In the genomic region with DNA sequence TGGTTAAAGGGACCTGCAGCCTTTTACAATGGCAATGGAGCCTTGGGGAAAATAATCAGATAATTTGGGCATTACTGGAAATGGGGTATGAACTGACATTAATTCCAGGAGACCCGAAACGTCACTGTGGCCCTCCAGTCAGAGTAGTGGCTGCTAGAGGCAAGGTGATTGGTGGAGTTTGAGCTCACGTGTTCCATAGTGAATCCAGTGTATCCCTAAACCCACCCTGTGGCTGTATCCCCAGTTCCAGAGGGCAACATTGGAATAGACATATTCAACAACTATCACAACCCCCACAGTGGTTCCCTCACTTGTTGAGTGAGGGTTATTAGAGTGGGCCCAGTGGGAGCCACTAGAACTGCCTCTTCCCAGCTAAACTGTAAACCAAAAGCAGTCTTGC, we compare ENCODE assay signal across 38 cellular contexts. TPM values are rescaled to one million over a fixed set of nuclear protein-coding genes. Genes with fewer than 3 reads are reported as not detected.
"Had no signal": no experiment of that assay in that cellular context is flagged by ENCODE, and none has a peak within 500 bp of the region (broad histone marks: within the 10 kb centered on the region; RNA-seq: fewer than 3 reads in every experiment).

No MANE protein-coding gene starts in this region.

- DNase-seq: activated B cell treated with CpG ODN at 0.5 μM for 24 hours; activated CD4-positive, alpha-beta memory T cell treated with anti-CD3 and anti-CD28 coated beads for 36 hours; activated CD4-positive, alpha-beta T cell treated with anti-CD3 and anti-CD28 coated beads for 4 hours; activated CD4-positive, alpha-beta T cell treated with anti-CD3 and anti-CD28 coated beads, Interleukin-2, amount 10 ng/mL, durations not matched to agents 24 days and 14 days; activated CD4-positive, alpha-beta T cell treated with anti-CD3 and anti-CD28 coated beads, Interleukin-2, amount 50 U/mL, for 1 hour; activated CD4-positive, alpha-beta T cell treated with anti-CD3 and anti-CD28 coated beads, Interleukin-2, amount 50 U/mL, for 4 hours; activated CD4-positive, CD25-positive, alpha-beta regulatory T cell treated with anti-CD3 and anti-CD28 coated beads, Interleukin-2, amount 50 U/mL, for 72 hours; activated CD8-positive, alpha-beta memory T cell treated with anti-CD3 and anti-CD28 coated beads, Interleukin-2, amount 50 U/mL, for 4 hours; activated CD8-positive, alpha-beta T cell treated with anti-CD3 and anti-CD28 coated beads for 36 hours; activated gamma-delta T cell; activated naive CD4-positive, alpha-beta T cell treated with anti-CD3 and anti-CD28 coated beads, Interleukin-2, amount 10 ng/mL, durations not matched to agents 7 days and 5 days; activated naive CD4-positive, alpha-beta T cell treated with Interleukin-2 at 50 U/mL for 16 hours; activated naive CD8-positive, alpha-beta T cell treated with anti-CD3 and anti-CD28 coated beads, Interleukin-2, amount 10 ng/mL, durations not matched to agents 7 days and 5 days; activated naive CD8-positive, alpha-beta T cell treated with anti-CD3 and anti-CD28 coated beads, Interleukin-2, amount 50 U/mL, for 24 hours; activated T-cell treated with anti-CD3 and anti-CD28 coated beads for 4 hours; activated T-cell treated with anti-CD3 and anti-CD28 coated beads, Interleukin-2, amount 50 U/mL, for 1 hour; activated T-cell treated with anti-CD3 and anti-CD28 coated beads, Interleukin-2, amount 50 U/mL, for 4 hours; activated T-cell treated with anti-CD3 and anti-CD28 coated beads, Interleukin-2, amount 50 U/mL, for 72 hours; amygdala; anterior cingulate cortex; caudate nucleus; cerebellar nuclear complex; T-helper 1 cell; T-helper 2 cell; T-helper 9 cell had no signal

- H3K36me3 ChIP-seq: ascending aorta, cardiac muscle cell had no signal

- H3K27ac ChIP-seq: ascending aorta, cardiac muscle cell, VCaP had no signal

- H3K9me3 ChIP-seq: ascending aorta had no signal

- H3K27me3 ChIP-seq: ascending aorta, cardiac muscle cell had no signal

- H3K27ac Mint-ChIP-seq: activated B cell treated with CpG ODN at 0.5 μM for 24 hours; activated CD4-positive, alpha-beta memory T cell treated with anti-CD3 and anti-CD28 coated beads for 36 hours; activated CD4-positive, alpha-beta T cell treated with anti-CD3 and anti-CD28 coated beads, Interleukin-2, amount 10 ng/mL, durations not matched to agents 24 days and 14 days; activated CD8-positive, alpha-beta T cell treated with anti-CD3 and anti-CD28 coated beads for 36 hours; activated naive CD4-positive, alpha-beta T cell treated with anti-CD3 and anti-CD28 coated beads, Interleukin-2, amount 10 ng/mL, durations not matched to agents 7 days and 5 days; activated naive CD4-positive, alpha-beta T cell treated with anti-CD3 and anti-CD28 coated beads, Interleukin-2, amount 50 U/mL, for 24 hours; activated naive CD8-positive, alpha-beta T cell; activated naive CD8-positive, alpha-beta T cell treated with anti-CD3 and anti-CD28 coated beads, Interleukin-2, amount 10 ng/mL, durations not matched to agents 7 days and 5 days; activated naive CD8-positive, alpha-beta T cell treated with anti-CD3 and anti-CD28 coated beads, Interleukin-2, amount 50 U/mL, for 24 hours; activated T-cell treated with anti-CD3 and anti-CD28 coated beads, Interleukin-2, amount 50 U/mL, for 72 hours; activated T-helper 1 cell treated with anti-CD3 and anti-CD28 coated beads, Interleukin-12 subunit alpha, Interleukin-12 subunit beta, Interleukin-2, Interleukin-4 antibody, amounts not matched to agents 30 ng/mL and 10 ng/mL and 1 ng/mL, durations not matched to agents 14 hours and 24 hours and 36 hours; activated T-helper 17 cell treated with anti-CD3 and anti-CD28 coated beads, Interleukin-2, amount 50 U/mL, for 72 hours; brain; T-helper 1 cell treated with Interleukin-12 subunit alpha and Interleukin-12 subunit beta and Interleukin-4 antibody, amounts not matched to agents 30 μg/mL and 1 μg/mL, for 36 hours; T-helper 2 cell treated with Interferon-gamma antibody and Interleukin-4, amounts not matched to agents 5 μg/mL and 100 μg/mL, for 36 hours had no signal

- H3K4me3 Mint-ChIP-seq: activated B cell treated with CpG ODN at 0.5 μM for 24 hours; activated CD4-positive, alpha-beta memory T cell treated with anti-CD3 and anti-CD28 coated beads for 36 hours; activated CD4-positive, alpha-beta T cell treated with anti-CD3 and anti-CD28 coated beads, Interleukin-2, amount 10 ng/mL, durations not matched to agents 24 days and 14 days; activated CD8-positive, alpha-beta T cell treated with anti-CD3 and anti-CD28 coated beads for 36 hours; activated naive CD4-positive, alpha-beta T cell treated with anti-CD3 and anti-CD28 coated beads, Interleukin-2, amount 10 ng/mL, durations not matched to agents 7 days and 5 days; activated naive CD4-positive, alpha-beta T cell treated with anti-CD3 and anti-CD28 coated beads, Interleukin-2, amount 50 U/mL, for 24 hours; activated naive CD8-positive, alpha-beta T cell; activated naive CD8-positive, alpha-beta T cell treated with anti-CD3 and anti-CD28 coated beads, Interleukin-2, amount 10 ng/mL, durations not matched to agents 7 days and 5 days; activated naive CD8-positive, alpha-beta T cell treated with anti-CD3 and anti-CD28 coated beads, Interleukin-2, amount 50 U/mL, for 24 hours; activated T-cell treated with anti-CD3 and anti-CD28 coated beads, Interleukin-2, amount 50 U/mL, for 4 hours; activated T-cell treated with anti-CD3 and anti-CD28 coated beads, Interleukin-2, amount 50 U/mL, for 72 hours; activated T-helper 1 cell treated with anti-CD3 and anti-CD28 coated beads, Interleukin-12 subunit alpha, Interleukin-12 subunit beta, Interleukin-2, Interleukin-4 antibody, amounts not matched to agents 30 ng/mL and 10 ng/mL and 1 ng/mL, durations not matched to agents 14 hours and 24 hours and 36 hours; activated T-helper 17 cell treated with anti-CD3 and anti-CD28 coated beads, Interleukin-2, amount 50 U/mL, for 72 hours; brain; central memory CD8-positive, alpha-beta T cell; T-helper 1 cell treated with Interleukin-12 subunit alpha and Interleukin-12 subunit beta and Interleukin-4 antibody, amounts not matched to agents 30 μg/mL and 1 μg/mL, for 36 hours; T-helper 2 cell treated with Interferon-gamma antibody and Interleukin-4, amounts not matched to agents 5 μg/mL and 100 μg/mL, for 36 hours had no signal

- ATAC-seq: activated CD8-positive, alpha-beta T cell treated with anti-CD3 and anti-CD28 coated beads for 36 hours; activated naive CD8-positive, alpha-beta T cell treated with anti-CD3 and anti-CD28 coated beads, Interleukin-2, amount 50 U/mL, for 24 hours; activated T-cell treated with anti-CD3 and anti-CD28 coated beads, Interleukin-2, amount 50 U/mL, for 4 hours; activated T-cell treated with anti-CD3 and anti-CD28 coated beads, Interleukin-2, amount 50 U/mL, for 72 hours; activated T-helper 17 cell treated with anti-CD3 and anti-CD28 coated beads, Interleukin-2, amount 50 U/mL, for 72 hours had no signal

- H3K4me1 Mint-ChIP-seq: activated naive CD4-positive, alpha-beta T cell treated with anti-CD3 and anti-CD28 coated beads, Interleukin-2, amount 50 U/mL, for 24 hours; activated T-helper 17 cell treated with anti-CD3 and anti-CD28 coated beads, Interleukin-2, amount 50 U/mL, for 72 hours; brain had no signal

- H3K27me3 Mint-ChIP-seq: brain had no signal

- H3K4me3 ChIP-seq: ascending aorta, cardiac muscle cell had no signal

- H3K36me3 Mint-ChIP-seq: activated CD4-positive, alpha-beta memory T cell treated with anti-CD3 and anti-CD28 coated beads for 36 hours; activated naive CD4-positive, alpha-beta T cell treated with anti-CD3 and anti-CD28 coated beads, Interleukin-2, amount 10 ng/mL, durations not matched to agents 7 days and 5 days; activated naive CD4-positive, alpha-beta T cell treated with anti-CD3 and anti-CD28 coated beads, Interleukin-2, amount 50 U/mL, for 24 hours; activated naive CD8-positive, alpha-beta T cell; activated naive CD8-positive, alpha-beta T cell treated with anti-CD3 and anti-CD28 coated beads, Interleukin-2, amount 10 ng/mL, durations not matched to agents 7 days and 5 days; brain had no signal

- H3K9me3 Mint-ChIP-seq: activated B cell treated with CpG ODN at 0.5 μM for 24 hours; activated CD4-positive, alpha-beta memory T cell treated with anti-CD3 and anti-CD28 coated beads for 36 hours; activated CD4-positive, alpha-beta T cell treated with anti-CD3 and anti-CD28 coated beads, Interleukin-2, amount 10 ng/mL, durations not matched to agents 24 days and 14 days; activated CD8-positive, alpha-beta T cell treated with anti-CD3 and anti-CD28 coated beads for 36 hours; activated naive CD4-positive, alpha-beta T cell treated with anti-CD3 and anti-CD28 coated beads, Interleukin-2, amount 10 ng/mL, durations not matched to agents 7 days and 5 days; activated naive CD4-positive, alpha-beta T cell treated with anti-CD3 and anti-CD28 coated beads, Interleukin-2, amount 50 U/mL, for 24 hours; activated naive CD8-positive, alpha-beta T cell treated with anti-CD3 and anti-CD28 coated beads, Interleukin-2, amount 10 ng/mL, durations not matched to agents 7 days and 5 days; activated naive CD8-positive, alpha-beta T cell treated with anti-CD3 and anti-CD28 coated beads, Interleukin-2, amount 50 U/mL, for 24 hours; activated T-cell treated with anti-CD3 and anti-CD28 coated beads, Interleukin-2, amount 50 U/mL, for 4 hours; activated T-cell treated with anti-CD3 and anti-CD28 coated beads, Interleukin-2, amount 50 U/mL, for 72 hours; activated T-helper 1 cell treated with anti-CD3 and anti-CD28 coated beads, Interleukin-12 subunit alpha, Interleukin-12 subunit beta, Interleukin-2, Interleukin-4 antibody, amounts not matched to agents 30 ng/mL and 10 ng/mL and 1 ng/mL, durations not matched to agents 14 hours and 24 hours and 36 hours; activated T-helper 17 cell treated with anti-CD3 and anti-CD28 coated beads, Interleukin-2, amount 50 U/mL, for 72 hours; central memory CD8-positive, alpha-beta T cell; T-helper 1 cell treated with Interleukin-12 subunit alpha and Interleukin-12 subunit beta and Interleukin-4 antibody, amounts not matched to agents 30 μg/mL and 1 μg/mL, for 36 hours; T-helper 2 cell treated with Interferon-gamma antibody and Interleukin-4, amounts not matched to agents 5 μg/mL and 100 μg/mL, for 36 hours had no signal

- H3K4me1 ChIP-seq: ascending aorta had no signal

RNA-seq across cellular contexts. Expression of a gene that starts 3.3 kb away (rescaled TPM):
- total RNA-seq: activated B cell treated with CpG ODN at 0.5 μM for 24 hours; activated CD4-positive, alpha-beta memory T cell treated with anti-CD3 and anti-CD28 coated beads for 36 hours; activated CD4-positive, alpha-beta T cell treated with anti-CD3 and anti-CD28 coated beads, Interleukin-2, amount 10 ng/mL, durations not matched to agents 24 days and 14 days; activated CD8-positive, alpha-beta memory T cell treated with anti-CD3 and anti-CD28 coated beads for 36 hours; activated CD8-positive, alpha-beta T cell treated with anti-CD3 and anti-CD28 coated beads for 36 hours; activated T-cell treated with anti-CD3 and anti-CD28 coated beads, Interleukin-2, amount 50 U/mL, for 4 hours; activated T-cell treated with anti-CD3 and anti-CD28 coated beads, Interleukin-2, amount 50 U/mL, for 72 hours; activated T-helper 1 cell treated with anti-CD3 and anti-CD28 coated beads, Interleukin-12 subunit alpha, Interleukin-12 subunit beta, Interleukin-2, Interleukin-4 antibody, amounts not matched to agents 30 ng/mL and 10 ng/mL and 1 ng/mL, durations not matched to agents 14 hours and 24 hours and 36 hours; activated T-helper 17 cell treated with anti-CD3 and anti-CD28 coated beads, Interleukin-2, amount 50 U/mL, for 72 hours; ascending aorta; bronchial epithelial cell; cardiac muscle cell had no signal

RNA-seq across cellular contexts. Expression of a gene that starts 23.1 kb away (rescaled TPM):
- total RNA-seq: activated CD4-positive, alpha-beta memory T cell treated with anti-CD3 and anti-CD28 coated beads for 36 hours; activated CD4-positive, alpha-beta T cell treated with anti-CD3 and anti-CD28 coated beads, Interleukin-2, amount 10 ng/mL, durations not matched to agents 24 days and 14 days; activated CD8-positive, alpha-beta memory T cell treated with anti-CD3 and anti-CD28 coated beads for 36 hours; activated CD8-positive, alpha-beta T cell treated with anti-CD3 and anti-CD28 coated beads for 36 hours; activated naive CD8-positive, alpha-beta T cell treated with anti-CD3 and anti-CD28 coated beads, Interleukin-2, amount 10 ng/mL, durations not matched to agents 7 days and 5 days; activated T-cell treated with anti-CD3 and anti-CD28 coated beads, Interleukin-2, amount 50 U/mL, for 4 hours; activated T-cell treated with anti-CD3 and anti-CD28 coated beads, Interleukin-2, amount 50 U/mL, for 72 hours; activated T-helper 1 cell treated with anti-CD3 and anti-CD28 coated beads, Interleukin-12 subunit alpha, Interleukin-12 subunit beta, Interleukin-2, Interleukin-4 antibody, amounts not matched to agents 30 ng/mL and 10 ng/mL and 1 ng/mL, durations not matched to agents 14 hours and 24 hours and 36 hours; activated T-helper 17 cell treated with anti-CD3 and anti-CD28 coated beads, Interleukin-2, amount 50 U/mL, for 72 hours; ascending aorta; bronchial epithelial cell; cardiac muscle cell had no signal

RNA-seq across cellular contexts. Expression of a gene that starts 60.0 kb away (rescaled TPM):
- total RNA-seq: activated CD4-positive, alpha-beta memory T cell treated with anti-CD3 and anti-CD28 coated beads for 36 hours; activated T-helper 1 cell treated with anti-CD3 and anti-CD28 coated beads, Interleukin-12 subunit alpha, Interleukin-12 subunit beta, Interleukin-2, Interleukin-4 antibody, amounts not matched to agents 30 ng/mL and 10 ng/mL and 1 ng/mL, durations not matched to agents 14 hours and 24 hours and 36 hours; bronchial epithelial cell; cardiac muscle cell had no signal
